ENCODE assay signal across 9 cellular contexts in genomic region chr16:17224859-17225258, GRCh38.
DNase-seq lines count a peak whose midpoint lies in the region; ATAC-seq and TF ChIP-seq lines count a peak whose summit lies in the region.
"Had no signal": no experiment of that assay in that cellular context is flagged by ENCODE, and none has a peak within 500 bp of the region (broad histone marks: within the 10 kb centered on the region; RNA-seq: fewer than 3 reads in every experiment).

No MANE protein-coding gene starts in this region.

- H3K27ac ChIP-seq in DOHH2 (ENCODE audit: low read depth, low read length), result no peak overlapping the region

- H3K36me3 ChIP-seq in DOHH2 (ENCODE audit: control insufficient read depth, low read length), result no peaks in the 10 kb centered on the region

- DNase-seq in NCI-H2196 treated with DMSO at 0.1 percent for 48 hours (lab: John Stamatoyannopoulos, UW; ENCODE audit: unreplicated experiment), result peak; percentile 48
- DNase-seq in cardiac fibroblast (ENCODE audit: low read depth in 2 of 2), result peak; percentile 67 to 69
- peak; percentile 89 for DNase-seq in natural killer cell treated with Interleukin-12 subunit alpha and Interleukin-12 subunit beta and Interleukin-15 and Interleukin-18, amount 100 ng/mL, for 72 hours (ENCODE audit: low spot score)
- DNase-seq in activated CD4-positive, alpha-beta T cell treated with anti-CD3 and anti-CD28 coated beads, Interleukin-2, amount 50 U/mL, for 48 hours, result no peak
- DNase-seq in stimulated activated CD4-positive, alpha-beta T cell treated with anti-CD3 and anti-CD28 coated beads, Interleukin-12 subunit alpha, Interleukin-12 subunit beta, amount 100 ng/mL, for 4 hours, result no peak

- no peaks in the 10 kb centered on the region for H3K27me3 ChIP-seq in DOHH2 (ENCODE audit: control insufficient read depth, low read length)

- H3F3A ChIP-seq in DOHH2 (ENCODE audit: control insufficient read depth, insufficient read depth), result no peaks in the 10 kb centered on the region

- H3K4me1 Mint-ChIP-seq in natural killer cell treated with Interleukin-12 subunit alpha and Interleukin-12 subunit beta and Interleukin-15 and Interleukin-18, amount 100 ng/mL, for 72 hours (ENCODE audit: low read depth in 2 of 2), result peaks cover 49 to 52% of the 10 kb centered on the region in 2 donors

- TF ChIP-seq CTCF in DOHH2 (IDR thresholded peaks at IDR 0.05; ENCODE audit: low read depth, low read length, poor library complexity, severe bottlenecking), result no peak
- no peak for TF ChIP-seq CTCF in cardiac fibroblast (IDR thresholded peaks at IDR 0.05; ENCODE audit: low read depth, low read length)

- H3K4me3 ChIP-seq in DOHH2 (ENCODE audit: low read length) (no peak overlapping the region), cardiac fibroblast (replicated peaks in 1 of 2; ENCODE audit: low read depth in 2 of 2, low read length in 2 of 2) (no peak overlapping the region)

- no peaks in the 10 kb centered on the region for H3K79me2 ChIP-seq in DOHH2 (ENCODE audit: control insufficient read depth, low read length)

- peaks cover 26% of the 10 kb centered on the region for H3K4me1 ChIP-seq in DOHH2 (ENCODE audit: control insufficient read depth, low read length)

- 0 out of 2 replicates have a peak, but pooled peaks cover 4% of the 10 kb centered on the region for H4K20me1 ChIP-seq in DOHH2 (ENCODE audit: control insufficient read depth, insufficient read depth, low read depth, low read length)

- H3K4me3 Mint-ChIP-seq in natural killer cell treated with Interleukin-12 subunit alpha and Interleukin-12 subunit beta and Interleukin-15 and Interleukin-18, amount 100 ng/mL, for 72 hours, result peak overlapping the region; percentile 85
- H3K4me3 Mint-ChIP-seq: dendritic cell treated with granulocyte-macrophage colony-stimulating factor and Interleukin-4, amounts not matched to agents 40 ng/mL and 50 ng/mL, for 4 days had no signal

- H3K27ac Mint-ChIP-seq in natural killer cell treated with Interleukin-12 subunit alpha and Interleukin-12 subunit beta and Interleukin-15 and Interleukin-18, amount 100 ng/mL, for 72 hours, result peak overlapping the region; percentile 82 to 89
- H3K27ac Mint-ChIP-seq: dendritic cell treated with granulocyte-macrophage colony-stimulating factor and Interleukin-4, amounts not matched to agents 40 ng/mL and 50 ng/mL, for 4 days had no signal

- no peaks in the 10 kb centered on the region for H3K9me2 ChIP-seq in DOHH2 (replicated peaks; ENCODE audit: control insufficient read depth, low read length)

- H3K36me3 Mint-ChIP-seq in natural killer cell treated with Interleukin-12 subunit alpha and Interleukin-12 subunit beta and Interleukin-15 and Interleukin-18, amount 100 ng/mL, for 72 hours, result peaks cover 10% of the 10 kb centered on the region

- H3K4me2 ChIP-seq in DOHH2 (ENCODE audit: low read length), result peak overlapping the region; percentile 24; the same call in 1 of the 2 replicates

- peaks cover 7% of the 10 kb centered on the region for H3K9me3 Mint-ChIP-seq in natural killer cell treated with Interleukin-12 subunit alpha and Interleukin-12 subunit beta and Interleukin-15 and Interleukin-18, amount 100 ng/mL, for 72 hours
- H3K9me3 Mint-ChIP-seq: dendritic cell treated with granulocyte-macrophage colony-stimulating factor and Interleukin-4, amounts not matched to agents 40 ng/mL and 50 ng/mL, for 4 days had no signal

- peak; percentile 93 to 95 for ATAC-seq in natural killer cell treated with Interleukin-12 subunit alpha and Interleukin-12 subunit beta and Interleukin-15 and Interleukin-18, amount 100 ng/mL, for 72 hours
- ATAC-seq in HG03095 (IDR thresholded peaks at IDR 0.05; ENCODE audit: unreplicated experiment) (no peak), GM21786 (IDR thresholded peaks at IDR 0.05; ENCODE audit: unreplicated experiment) (no peak)

- no peaks in the 10 kb centered on the region for H3K27me3 Mint-ChIP-seq in natural killer cell treated with Interleukin-12 subunit alpha and Interleukin-12 subunit beta and Interleukin-15 and Interleukin-18, amount 100 ng/mL, for 72 hours
- H3K27me3 Mint-ChIP-seq: dendritic cell treated with granulocyte-macrophage colony-stimulating factor and Interleukin-4, amounts not matched to agents 40 ng/mL and 50 ng/mL, for 4 days had no signal

- no peaks in the 10 kb centered on the region for H3K9me3 ChIP-seq in DOHH2 (ENCODE audit: control insufficient read depth, insufficient read depth, low read length)

Comparison
In these comparisons a context has a peak if more than half of its experiments do, and no peak if none do; other contexts are left out.
1. DNase-seq: peak in NCI-H2196 treated with DMSO at 0.1 percent for 48 hours (single experiment), cardiac fibroblast (2 of 2) and natural killer cell treated with Interleukin-12 subunit alpha and Interleukin-12 subunit beta and Interleukin-15 and Interleukin-18, amount 100 ng/mL, for 72 hours (single experiment); none in activated CD4-positive, alpha-beta T cell treated with anti-CD3 and anti-CD28 coated beads, Interleukin-2, amount 50 U/mL, for 48 hours (0 of 2) and stimulated activated CD4-positive, alpha-beta T cell treated with anti-CD3 and anti-CD28 coated beads, Interleukin-12 subunit alpha, Interleukin-12 subunit beta, amount 100 ng/mL, for 4 hours (single experiment).
2. ATAC-seq: peak in natural killer cell treated with Interleukin-12 subunit alpha and Interleukin-12 subunit beta and Interleukin-15 and Interleukin-18, amount 100 ng/mL, for 72 hours (2 of 2); none in HG03095 (single experiment) and GM21786 (single experiment).